Comparison of ENCODE assay signal across 14 cellular contexts in the genomic region with DNA sequence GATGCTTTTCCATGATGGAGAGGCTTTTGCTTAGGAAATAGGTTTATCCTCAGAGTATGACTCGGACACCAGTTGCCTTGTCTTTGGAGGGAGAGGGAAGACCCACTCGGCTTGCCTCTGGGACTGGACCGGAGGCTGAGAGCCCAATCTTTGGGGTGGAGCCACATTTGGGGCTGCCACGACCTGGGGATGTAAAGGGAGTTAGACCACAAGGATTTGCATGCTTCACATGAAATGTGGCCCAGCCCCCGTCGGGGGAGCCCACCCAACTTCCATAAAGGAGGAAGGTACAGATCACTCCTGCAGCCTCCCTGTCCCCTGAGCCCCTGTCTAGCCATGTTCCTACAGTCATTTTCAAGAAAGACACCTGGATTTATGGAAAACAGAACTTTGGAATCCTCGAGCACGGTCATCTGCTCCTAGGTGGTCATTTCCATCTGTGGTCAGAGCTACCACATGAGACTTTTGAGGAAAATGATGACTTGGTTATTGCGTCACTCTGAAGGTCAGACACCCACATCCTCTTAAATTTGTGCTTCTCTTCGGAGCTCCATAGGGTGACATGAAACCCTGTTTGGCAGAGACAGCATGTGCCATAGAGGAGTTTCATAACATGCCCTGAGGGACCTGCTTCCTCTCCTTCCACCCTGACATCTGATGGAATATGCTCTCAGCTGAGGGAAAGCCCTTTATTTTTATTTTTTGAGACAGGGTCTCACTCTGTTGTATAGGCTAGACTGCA.
A peak's percentile ranks its signal among the peaks of the same experiment; 100 is the strongest.
DNase-seq lines count a peak whose midpoint lies in the region; ATAC-seq and TF ChIP-seq lines count a peak whose summit lies in the region.
"Had no signal": no experiment of that assay in that cellular context is flagged by ENCODE, and none has a peak within 500 bp of the region (broad histone marks: within the 10 kb centered on the region; RNA-seq: fewer than 3 reads in every experiment).

No MANE protein-coding gene starts in this region.

- H3K9ac ChIP-seq in stomach smooth muscle (ENCODE audit: low read length in 2 of 2) = no peak overlapping the region

- ATAC-seq in RWPE2 (ENCODE audit: low read depth) = no peak

- H3K27me3 ChIP-seq in RWPE2 (ENCODE audit: insufficient read depth, poor library complexity, severe bottlenecking) = no peaks in the 10 kb centered on the region
- no peaks in the 10 kb centered on the region for H3K27me3 ChIP-seq in stomach smooth muscle (ENCODE audit: control insufficient read depth in 1 of 2, insufficient read depth in 2 of 2, low read length in 2 of 2)
- H3K27me3 ChIP-seq: testis had no signal

- TF ChIP-seq CTCF in RWPE2 (IDR thresholded peaks at IDR 0.05; ENCODE audit: poor library complexity, severe bottlenecking) (no peak), fibroblast of villous mesenchyme (IDR thresholded peaks at IDR 0.05; ENCODE audit: insufficient read depth, low read depth, low read length) (no peak), glutamatergic neuron (IDR thresholded peaks at IDR 0.05; ENCODE audit: partially characterized antibody, unreplicated experiment) (no peak)

- H3K9me3 Mint-ChIP-seq in T-helper 2 cell treated with Interferon-gamma antibody and Interleukin-4, amounts not matched to agents 5 μg/mL and 100 μg/mL, for 36 hours = no peaks in the 10 kb centered on the region
- peaks cover 7% of the 10 kb centered on the region for H3K9me3 Mint-ChIP-seq in glutamatergic neuron (ENCODE audit: unreplicated experiment)
- H3K9me3 Mint-ChIP-seq: activated CD4-positive, alpha-beta T cell treated with anti-CD3 and anti-CD28 coated beads, Interleukin-2, amount 10 ng/mL, durations not matched to agents 24 days and 14 days had no signal

- H3K4me1 ChIP-seq in RWPE2 (ENCODE audit: insufficient read depth, poor library complexity, severe bottlenecking) (peaks cover 10% of the 10 kb centered on the region), stomach smooth muscle (ENCODE audit: control insufficient read depth, insufficient read depth, low read length) (peaks cover 24% of the 10 kb centered on the region)

- H3K4me3 ChIP-seq in RWPE2 (ENCODE audit: severe bottlenecking) = no peak overlapping the region
- H3K4me3 ChIP-seq in fibroblast of villous mesenchyme (ENCODE audit: low read depth, low read length) = no peak overlapping the region
- H3K4me3 ChIP-seq in stomach smooth muscle (ENCODE audit: low read length in 2 of 2) = no peak overlapping the region
- H3K4me3 ChIP-seq: lung had no signal

- H3K36me3 ChIP-seq in RWPE2 (ENCODE audit: low read depth) = no peaks in the 10 kb centered on the region
- no peaks in the 10 kb centered on the region for H3K36me3 ChIP-seq in stomach smooth muscle (ENCODE audit: control insufficient read depth in 2 of 2, insufficient read depth in 2 of 2, low read length in 2 of 2)

- DNase-seq in T-helper 2 cell treated with Interferon-gamma antibody and Interleukin-4, amounts not matched to agents 5 μg/mL and 100 μg/mL, for 36 hours (ENCODE audit: low spot score) = no peak
- DNase-seq in T-helper 2 cell = no peak
- DNase-seq in RWPE2 (ENCODE audit: low spot score) = no peak
- peak; percentile 83 for DNase-seq in fibroblast of villous mesenchyme (ENCODE audit: low read depth)
- no peak for DNase-seq in glutamatergic neuron
- DNase-seq in NCI-H1694 treated with DMSO at 0.1 percent for 48 hours (lab: John Stamatoyannopoulos, UW) = no peak
- no peak for DNase-seq in activated CD4-positive, alpha-beta T cell treated with anti-CD3 and anti-CD28 coated beads, Interleukin-2, amount 50 U/mL, for 48 hours
- DNase-seq: activated CD4-positive, alpha-beta T cell treated with anti-CD3 and anti-CD28 coated beads, Interleukin-2, amount 10 ng/mL, durations not matched to agents 24 days and 14 days; activated effector memory CD4-positive, alpha-beta T cell treated with Interleukin-2 at 50 U/mL for 16 hours; NCI-H2029 treated with DMSO at 0.1 percent for 48 hours; small intestine; testis had no signal

- peak overlapping the region; percentile 8 for H3K27ac ChIP-seq in RWPE2 (ENCODE audit: poor library complexity, severe bottlenecking)
- peak overlapping the region; percentile 53 for H3K27ac ChIP-seq in stomach smooth muscle (ENCODE audit: low read length)

- peaks cover 28% of the 10 kb centered on the region for H3K27me3 Mint-ChIP-seq in T-helper 2 cell treated with Interferon-gamma antibody and Interleukin-4, amounts not matched to agents 5 μg/mL and 100 μg/mL, for 36 hours (ENCODE audit: low read depth)
- peaks cover 13% of the 10 kb centered on the region for H3K27me3 Mint-ChIP-seq in glutamatergic neuron (ENCODE audit: unreplicated experiment)

- H3K4me3 Mint-ChIP-seq in T-helper 2 cell treated with Interferon-gamma antibody and Interleukin-4, amounts not matched to agents 5 μg/mL and 100 μg/mL, for 36 hours = peak overlapping the region; percentile 7
- no peak overlapping the region for H3K4me3 Mint-ChIP-seq in glutamatergic neuron (ENCODE audit: unreplicated experiment)

- no peaks in the 10 kb centered on the region for H3K9me3 ChIP-seq in RWPE2 (ENCODE audit: severe bottlenecking)
- no peaks in the 10 kb centered on the region for H3K9me3 ChIP-seq in stomach smooth muscle (ENCODE audit: control insufficient read depth in 2 of 2, low read length in 2 of 2)
- H3K9me3 ChIP-seq: testis had no signal

- H3K4me1 Mint-ChIP-seq in T-helper 2 cell treated with Interferon-gamma antibody and Interleukin-4, amounts not matched to agents 5 μg/mL and 100 μg/mL, for 36 hours (ENCODE audit: low read depth) = peaks cover 8% of the 10 kb centered on the region
- peaks cover 4% of the 10 kb centered on the region for H3K4me1 Mint-ChIP-seq in glutamatergic neuron (ENCODE audit: low read depth, unreplicated experiment)

- no peaks in the 10 kb centered on the region for H3K36me3 Mint-ChIP-seq in T-helper 2 cell treated with Interferon-gamma antibody and Interleukin-4, amounts not matched to agents 5 μg/mL and 100 μg/mL, for 36 hours (ENCODE audit: low read depth)
- no peaks in the 10 kb centered on the region for H3K36me3 Mint-ChIP-seq in glutamatergic neuron (ENCODE audit: unreplicated experiment)

- no peak overlapping the region for H3K27ac Mint-ChIP-seq in T-helper 2 cell treated with Interferon-gamma antibody and Interleukin-4, amounts not matched to agents 5 μg/mL and 100 μg/mL, for 36 hours
- no peak overlapping the region for H3K27ac Mint-ChIP-seq in glutamatergic neuron (ENCODE audit: unreplicated experiment)
- H3K27ac Mint-ChIP-seq: activated CD4-positive, alpha-beta T cell treated with anti-CD3 and anti-CD28 coated beads, Interleukin-2, amount 10 ng/mL, durations not matched to agents 24 days and 14 days had no signal
